ENCODE assay signal across 1 cellular context in the genomic region with DNA sequence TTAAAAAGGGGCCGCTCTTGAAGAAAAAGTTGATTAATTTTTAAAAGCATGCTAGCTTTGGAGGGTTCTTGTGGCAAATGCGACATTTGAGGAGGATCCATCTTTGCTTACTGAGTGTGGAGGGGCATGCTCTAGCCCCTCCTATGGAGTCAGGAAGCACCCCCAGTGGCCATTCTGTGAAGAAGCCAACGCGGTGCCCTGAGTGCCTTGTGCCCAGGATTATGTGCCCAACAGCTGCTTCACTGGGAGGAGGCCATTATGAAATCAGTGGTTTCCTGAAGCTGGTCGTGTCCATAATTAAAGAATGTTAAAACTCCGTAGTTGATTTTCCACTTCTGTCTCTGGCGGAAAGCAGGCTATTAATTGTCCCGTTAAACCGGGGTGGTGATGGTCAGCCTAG.
TF ChIP-seq lines count a peak whose summit lies in the region.

No MANE protein-coding gene starts in this region.

TF ChIP-seq in HepG2, 621 proteins besides CTCF, POLR2A, EP300 and RAD21 (continued from another document):
- TF ChIP-seq KDM5B (CRISPR knock-in tag; IDR thresholded peaks at IDR 0.05; ENCODE audit: borderline replicate concordance) (no peak), TRIM24 (CRISPR knock-in tag; IDR thresholded peaks at IDR 0.05) (no peak), ZNF761 (CRISPR knock-in tag; conservative IDR thresholded peaks at IDR 0.05) (no peak), TARDBP (CRISPR knock-in tag; IDR thresholded peaks at IDR 0.05) (no peak), RFXAP (CRISPR knock-in tag; IDR thresholded peaks at IDR 0.05; ENCODE audit: borderline replicate concordance) (no peak), ZSCAN30 (CRISPR knock-in tag; IDR thresholded peaks at IDR 0.05) (no peak), XBP1 (CRISPR knock-in tag; IDR thresholded peaks at IDR 0.05) (no peak)
- TF ChIP-seq, protein P1, sequence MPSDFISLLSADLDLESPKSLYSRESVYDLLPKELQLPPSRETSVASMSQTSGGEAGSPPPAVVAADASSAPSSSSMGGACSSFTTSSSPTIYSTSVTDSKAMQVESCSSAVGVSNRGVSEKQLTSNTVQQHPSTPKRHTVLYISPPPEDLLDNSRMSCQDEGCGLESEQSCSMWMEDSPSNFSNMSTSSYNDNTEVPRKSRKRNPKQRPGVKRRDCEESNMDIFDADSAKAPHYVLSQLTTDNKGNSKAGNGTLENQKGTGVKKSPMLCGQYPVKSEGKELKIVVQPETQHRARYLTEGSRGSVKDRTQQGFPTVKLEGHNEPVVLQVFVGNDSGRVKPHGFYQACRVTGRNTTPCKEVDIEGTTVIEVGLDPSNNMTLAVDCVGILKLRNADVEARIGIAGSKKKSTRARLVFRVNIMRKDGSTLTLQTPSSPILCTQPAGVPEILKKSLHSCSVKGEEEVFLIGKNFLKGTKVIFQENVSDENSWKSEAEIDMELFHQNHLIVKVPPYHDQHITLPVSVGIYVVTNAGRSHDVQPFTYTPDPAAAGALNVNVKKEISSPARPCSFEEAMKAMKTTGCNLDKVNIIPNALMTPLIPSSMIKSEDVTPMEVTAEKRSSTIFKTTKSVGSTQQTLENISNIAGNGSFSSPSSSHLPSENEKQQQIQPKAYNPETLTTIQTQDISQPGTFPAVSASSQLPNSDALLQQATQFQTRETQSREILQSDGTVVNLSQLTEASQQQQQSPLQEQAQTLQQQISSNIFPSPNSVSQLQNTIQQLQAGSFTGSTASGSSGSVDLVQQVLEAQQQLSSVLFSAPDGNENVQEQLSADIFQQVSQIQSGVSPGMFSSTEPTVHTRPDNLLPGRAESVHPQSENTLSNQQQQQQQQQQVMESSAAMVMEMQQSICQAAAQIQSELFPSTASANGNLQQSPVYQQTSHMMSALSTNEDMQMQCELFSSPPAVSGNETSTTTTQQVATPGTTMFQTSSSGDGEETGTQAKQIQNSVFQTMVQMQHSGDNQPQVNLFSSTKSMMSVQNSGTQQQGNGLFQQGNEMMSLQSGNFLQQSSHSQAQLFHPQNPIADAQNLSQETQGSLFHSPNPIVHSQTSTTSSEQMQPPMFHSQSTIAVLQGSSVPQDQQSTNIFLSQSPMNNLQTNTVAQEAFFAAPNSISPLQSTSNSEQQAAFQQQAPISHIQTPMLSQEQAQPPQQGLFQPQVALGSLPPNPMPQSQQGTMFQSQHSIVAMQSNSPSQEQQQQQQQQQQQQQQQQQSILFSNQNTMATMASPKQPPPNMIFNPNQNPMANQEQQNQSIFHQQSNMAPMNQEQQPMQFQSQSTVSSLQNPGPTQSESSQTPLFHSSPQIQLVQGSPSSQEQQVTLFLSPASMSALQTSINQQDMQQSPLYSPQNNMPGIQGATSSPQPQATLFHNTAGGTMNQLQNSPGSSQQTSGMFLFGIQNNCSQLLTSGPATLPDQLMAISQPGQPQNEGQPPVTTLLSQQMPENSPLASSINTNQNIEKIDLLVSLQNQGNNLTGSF (CRISPR knock-in tag; IDR thresholded peaks at IDR 0.05), result no peak
- TF ChIP-seq, protein P2, sequence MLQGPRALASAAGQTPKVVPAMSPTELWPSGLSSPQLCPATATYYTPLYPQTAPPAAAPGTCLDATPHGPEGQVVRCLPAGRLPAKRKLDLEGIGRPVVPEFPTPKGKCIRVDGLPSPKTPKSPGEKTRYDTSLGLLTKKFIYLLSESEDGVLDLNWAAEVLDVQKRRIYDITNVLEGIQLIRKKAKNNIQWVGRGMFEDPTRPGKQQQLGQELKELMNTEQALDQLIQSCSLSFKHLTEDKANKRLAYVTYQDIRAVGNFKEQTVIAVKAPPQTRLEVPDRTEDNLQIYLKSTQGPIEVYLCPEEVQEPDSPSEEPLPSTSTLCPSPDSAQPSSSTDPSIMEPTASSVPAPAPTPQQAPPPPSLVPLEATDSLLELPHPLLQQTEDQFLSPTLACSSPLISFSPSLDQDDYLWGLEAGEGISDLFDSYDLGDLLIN (CRISPR knock-in tag; IDR thresholded peaks at IDR 0.05; ENCODE audit: borderline replicate concordance), result no peak
